In genomic region chr1:241847540-241847795, GRCh38 we compare ENCODE assay signal across 8 cellular contexts. TPM values are rescaled to one million over a fixed set of nuclear protein-coding genes. Genes with fewer than 3 reads are reported as not detected.
DNase-seq lines count a peak whose midpoint lies in the region; ATAC-seq lines count a peak whose summit lies in the region.

No MANE protein-coding gene starts in this region.

- H3K9ac ChIP-seq in HUES6 (ENCODE audit: low read length) = peak overlapping the region; percentile 94
- H3K9ac ChIP-seq in iPS-20b (ENCODE audit: low read depth, low read length) = peak overlapping the region; percentile 98

- peaks cover 17% of the 10 kb centered on the region for H3K4me1 ChIP-seq in HUES6 (ENCODE audit: control insufficient read depth, insufficient read depth, low read length)
- H3K4me1 ChIP-seq in iPS-20b (ENCODE audit: insufficient read depth, low read length) = peaks cover 11% of the 10 kb centered on the region

- no peak for ATAC-seq in stimulated activated naive B cell treated with anti-CD40 and anti-IgM and Interleukin-4, amounts not matched to agents 10 μg/mL and 1 μg/mL and 100 μg/mL, for 72 hours (replicated peaks)
- ATAC-seq in HG02852 (IDR thresholded peaks at IDR 0.05; ENCODE audit: unreplicated experiment) = no peak
- ATAC-seq in esophagus mucosa = no peak

- no peaks in the 10 kb centered on the region for H3K36me3 Mint-ChIP-seq in activated naive CD8-positive, alpha-beta T cell
- peaks cover 8 to 12% of the 10 kb centered on the region in 2 donors for H3K36me3 Mint-ChIP-seq in stimulated activated naive B cell treated with anti-CD40 and anti-IgM and Interleukin-4, amounts not matched to agents 10 μg/mL and 1 μg/mL and 100 μg/mL, for 72 hours

- no peaks in the 10 kb centered on the region for H3K27me3 ChIP-seq in HUES6 (ENCODE audit: control insufficient read depth, insufficient read depth, low read length)
- H3K27me3 ChIP-seq in iPS-20b (ENCODE audit: insufficient read depth, low read length) = no peaks in the 10 kb centered on the region

- no peaks in the 10 kb centered on the region for H3K27me3 Mint-ChIP-seq in activated naive CD8-positive, alpha-beta T cell
- H3K27me3 Mint-ChIP-seq in stimulated activated naive B cell treated with anti-CD40 and anti-IgM and Interleukin-4, amounts not matched to agents 10 μg/mL and 1 μg/mL and 100 μg/mL, for 72 hours = no peaks in the 10 kb centered on the region

- H3K36me3 ChIP-seq in HUES6 (ENCODE audit: control insufficient read depth, insufficient read depth, low read length) (peaks cover 25% of the 10 kb centered on the region), iPS-20b (ENCODE audit: insufficient read depth, low read depth, low read length) (peaks cover 32% of the 10 kb centered on the region)

- H3K9me3 ChIP-seq in HUES6 (ENCODE audit: control insufficient read depth, insufficient read depth, low read depth, low read length) = no peaks in the 10 kb centered on the region
- H3K9me3 ChIP-seq in iPS-20b (ENCODE audit: insufficient read depth, low read depth, low read length) = no peaks in the 10 kb centered on the region

- DNase-seq in stimulated activated naive B cell treated with anti-CD40 and anti-IgM and Interleukin-4, amounts not matched to agents 10 μg/mL and 1 μg/mL and 100 μg/mL, for 72 hours = no peak
- no peak for DNase-seq in NCI-H1930 (lab: John Stamatoyannopoulos, UW)
- DNase-seq in SIG-M5 (lab: John Stamatoyannopoulos, UW) = no peak

- H3K9me3 Mint-ChIP-seq in activated naive CD8-positive, alpha-beta T cell (ENCODE audit: low read depth) = no peaks in the 10 kb centered on the region
- no peaks in the 10 kb centered on the region for H3K9me3 Mint-ChIP-seq in stimulated activated naive B cell treated with anti-CD40 and anti-IgM and Interleukin-4, amounts not matched to agents 10 μg/mL and 1 μg/mL and 100 μg/mL, for 72 hours

- peak overlapping the region; percentile 98 for H3K4me3 Mint-ChIP-seq in activated naive CD8-positive, alpha-beta T cell
- peak overlapping the region; percentile 99 for H3K4me3 Mint-ChIP-seq in stimulated activated naive B cell treated with anti-CD40 and anti-IgM and Interleukin-4, amounts not matched to agents 10 μg/mL and 1 μg/mL and 100 μg/mL, for 72 hours

- peak overlapping the region; percentile 97; the same call in 1 of the 2 replicates for H3K27ac ChIP-seq in HUES6 (ENCODE audit: low read depth, low read length)
- peak overlapping the region; percentile 92 for H3K27ac ChIP-seq in iPS-20b (ENCODE audit: low read length)

- H3K4me3 ChIP-seq in HUES6 (ENCODE audit: low read depth, low read length) = peak overlapping the region; percentile 99
- peak overlapping the region; percentile 99 for H3K4me3 ChIP-seq in iPS-20b (ENCODE audit: low read length)

- H3K4me1 Mint-ChIP-seq in activated naive CD8-positive, alpha-beta T cell (ENCODE audit: low read depth) = peaks cover 15% of the 10 kb centered on the region
- H3K4me1 Mint-ChIP-seq in stimulated activated naive B cell treated with anti-CD40 and anti-IgM and Interleukin-4, amounts not matched to agents 10 μg/mL and 1 μg/mL and 100 μg/mL, for 72 hours = peaks cover 11 to 29% of the 10 kb centered on the region in 2 donors

- H3K27ac Mint-ChIP-seq in activated naive CD8-positive, alpha-beta T cell = peak overlapping the region; percentile 99
- H3K27ac Mint-ChIP-seq in stimulated activated naive B cell treated with anti-CD40 and anti-IgM and Interleukin-4, amounts not matched to agents 10 μg/mL and 1 μg/mL and 100 μg/mL, for 72 hours = peak overlapping the region; percentile 100

RNA-seq across cellular contexts. Expression of gene EXO1, which starts 0.5 kb away (rescaled TPM):
- total RNA-seq in esophagus mucosa = 5.1 TPM
